Comparison of ENCODE assay signal across 25 cellular contexts in genomic region chr11:74014880-74015279, GRCh38. TPM values are rescaled to one million over a fixed set of nuclear protein-coding genes. Genes with fewer than 3 reads are reported as not detected.
DNase-seq lines count a peak whose midpoint lies in the region; ATAC-seq and TF ChIP-seq lines count a peak whose summit lies in the region.
"Had no signal": no experiment of that assay in that cellular context is flagged by ENCODE, and none has a peak within 500 bp of the region (broad histone marks: within the 10 kb centered on the region; RNA-seq: fewer than 3 reads in every experiment).

No MANE protein-coding gene starts in this region.

- peaks cover 0 to 85% (median 69%) of the 10 kb centered on the region in 4 donors for H3K4me1 Mint-ChIP-seq in CD4-positive, alpha-beta memory T cell
- H3K4me1 Mint-ChIP-seq in T-helper 17 cell (peaks cover 58% of the 10 kb centered on the region), MCF 10A (ENCODE audit: insufficient read depth, unreplicated experiment) (no peaks in the 10 kb centered on the region)
- H3K4me1 Mint-ChIP-seq in effector memory CD8-positive, alpha-beta T cell (ENCODE audit: low read depth in 2 of 2) = peaks cover 35 to 37% of the 10 kb centered on the region in 2 donors
- H3K4me1 Mint-ChIP-seq: nephron had no signal

- H3K27ac Mint-ChIP-seq in CD4-positive, alpha-beta memory T cell = peak overlapping the region; percentile 89 to 99 (median 95)
- H3K27ac Mint-ChIP-seq in T-helper 17 cell = peak overlapping the region; percentile 100
- peak overlapping the region; percentile 41 to 49 for H3K27ac Mint-ChIP-seq in effector memory CD8-positive, alpha-beta T cell
- no peak overlapping the region for H3K27ac Mint-ChIP-seq in MCF 10A (ENCODE audit: low read depth, unreplicated experiment)
- H3K27ac Mint-ChIP-seq: activated naive CD4-positive, alpha-beta T cell treated with anti-CD3 and anti-CD28 coated beads for 36 hours; mesothelial cell of epicardium; nephron had no signal

- intact Hi-C loops in CD4-positive, alpha-beta memory T cell (cut with micrococcal nuclease) = no loop called here
- intact Hi-C loops in MCF 10A (cut with micrococcal nuclease) = no loop called here

- peaks cover 6 to 13% of the 10 kb centered on the region in 2 donors for H3K36me3 Mint-ChIP-seq in CD4-positive, alpha-beta memory T cell
- no peaks in the 10 kb centered on the region for H3K36me3 Mint-ChIP-seq in T-helper 17 cell (ENCODE audit: low read depth)
- H3K36me3 Mint-ChIP-seq in effector memory CD8-positive, alpha-beta T cell (ENCODE audit: insufficient read depth) = peaks cover 4% of the 10 kb centered on the region
- H3K36me3 Mint-ChIP-seq in MCF 10A (ENCODE audit: insufficient read depth, unreplicated experiment) = peaks cover 11% of the 10 kb centered on the region

- POLR2A ChIA-PET in CD4-positive, alpha-beta memory T cell (lab: Charles Lee; ENCODE audit: partially characterized antibody) = interaction anchor here (0.9 to 35.3 kb wide), 4 partner anchors 11 to 34 kb away, joined by 3 to 2221 read pairs (median 22); partner anchors contain the start of gene UCP2
- POLR2A ChIA-PET in MCF 10A (lab: Yijun Ruan, JAX) = no interaction called here

- peak overlapping the region in 6 of 8 donors; percentile 31 to 80 (median 48) for H3K4me3 Mint-ChIP-seq in CD4-positive, alpha-beta memory T cell
- peak overlapping the region; percentile 50 for H3K4me3 Mint-ChIP-seq in T-helper 17 cell
- no peak overlapping the region for H3K4me3 Mint-ChIP-seq in effector memory CD8-positive, alpha-beta T cell
- no peak overlapping the region for H3K4me3 Mint-ChIP-seq in MCF 10A (ENCODE audit: unreplicated experiment)
- H3K4me3 Mint-ChIP-seq: activated naive CD4-positive, alpha-beta T cell treated with anti-CD3 and anti-CD28 coated beads for 36 hours; H9; mesothelial cell of epicardium; nephron; type B pancreatic cell had no signal

- no peak overlapping the region for H3K4me3 ChIP-seq in BLaER1 treated with 17β-estradiol and CSF1 and Interleukin-3, amounts not matched to agents 10 nM and 100 nM
- no peak overlapping the region for H3K4me3 ChIP-seq in CD4-positive, alpha-beta memory T cell (ENCODE audit: low read length in 2 of 2)
- H3K4me3 ChIP-seq: dorsolateral prefrontal cortex, heart right ventricle, pancreas, right lobe of liver had no signal

- peaks cover 61 to 98% (median 77%) of the 10 kb centered on the region in 10 experiments for H3K4me1 ChIP-seq in BLaER1 treated with 17β-estradiol and CSF1 and Interleukin-3, amounts not matched to agents 10 nM and 100 nM
- H3K4me1 ChIP-seq in CD4-positive, alpha-beta memory T cell (ENCODE audit: insufficient read depth, low read length) = peaks cover 93% of the 10 kb centered on the region

- peak overlapping the region; percentile 49 to 96 (median 74) for H3K4me2 ChIP-seq in BLaER1 treated with 17β-estradiol and CSF1 and Interleukin-3, amounts not matched to agents 10 nM and 100 nM

- no peak for DNase-seq in CD4-positive, alpha-beta memory T cell
- DNase-seq in T-helper 17 cell = no peak
- no peak for DNase-seq in effector memory CD8-positive, alpha-beta T cell
- DNase-seq in MCF 10A (ENCODE audit: unreplicated experiment) = no peak
- no peak for DNase-seq in epidermal melanocyte (ENCODE audit: insufficient read length, low spot score)
- DNase-seq in germinal center (ENCODE audit: low spot score) = no peak
- DNase-seq: activated CD4-positive, alpha-beta T cell treated with anti-CD3 and anti-CD28 coated beads, Interleukin-2, amount 50 U/mL, for 1 hour; activated naive CD4-positive, alpha-beta T cell treated with anti-CD3 and anti-CD28 coated beads for 36 hours; activated T-cell treated with anti-CD3 and anti-CD28 coated beads, Interleukin-2, amount 50 U/mL, for 1 hour; Calu3; dorsolateral prefrontal cortex; H9; IMR-90; NCI-H1694 treated with DMSO at 0.1 percent for 48 hours; NCI-H774; pancreas; right lobe of liver; stimulated activated CD4-positive, alpha-beta T cell treated with anti-CD3 and anti-CD28 coated beads, Interleukin-15, amount 100 ng/mL, for 24 hours had no signal

- BruUV-seq in MCF 10A (replicated peaks; lab: Mats Ljungman, UMichigan) = no TSS peak

- H3K27ac ChIP-seq in BLaER1 treated with 17β-estradiol and CSF1 and Interleukin-3, amounts not matched to agents 10 nM and 100 nM = peak overlapping the region in 10 of 11 experiments; percentile 22 to 67 (median 52); a peak in 17 of 22 replicates
- peak overlapping the region; percentile 43 for H3K27ac ChIP-seq in CD4-positive, alpha-beta memory T cell (ENCODE audit: low read depth, low read length)
- H3K27ac ChIP-seq: epithelial cell of prostate, heart right ventricle, pancreas, right lobe of liver had no signal

- no peaks in the 10 kb centered on the region for H3K27me3 Mint-ChIP-seq in CD4-positive, alpha-beta memory T cell
- H3K27me3 Mint-ChIP-seq in T-helper 17 cell (no peaks in the 10 kb centered on the region), MCF 10A (ENCODE audit: insufficient read depth, unreplicated experiment) (no peaks in the 10 kb centered on the region)
- no peaks in the 10 kb centered on the region for H3K27me3 Mint-ChIP-seq in effector memory CD8-positive, alpha-beta T cell
- H3K27me3 Mint-ChIP-seq: type B pancreatic cell had no signal

- ATAC-seq in T-helper 17 cell = no peak
- ATAC-seq in effector memory CD8-positive, alpha-beta T cell (replicated peaks) = no peak
- ATAC-seq in HG03039 (IDR thresholded peaks at IDR 0.05; ENCODE audit: unreplicated experiment) = no peak
- ATAC-seq: heart right ventricle, pancreas, right lobe of liver had no signal

- no peaks in the 10 kb centered on the region for H3K27me3 ChIP-seq in BLaER1 treated with 17β-estradiol and CSF1 and Interleukin-3, amounts not matched to agents 10 nM and 100 nM
- H3K27me3 ChIP-seq in CD4-positive, alpha-beta memory T cell (ENCODE audit: insufficient read depth, low read length) = no peaks in the 10 kb centered on the region
- H3K27me3 ChIP-seq: dorsolateral prefrontal cortex, heart right ventricle, pancreas, right lobe of liver had no signal

- peaks cover 8 to 73% (median 45%) of the 10 kb centered on the region in 11 experiments; a peak in 20 of 22 replicates for H3K36me3 ChIP-seq in BLaER1 treated with 17β-estradiol and CSF1 and Interleukin-3, amounts not matched to agents 10 nM and 100 nM
- H3K36me3 ChIP-seq in CD4-positive, alpha-beta memory T cell (ENCODE audit: insufficient read depth, low read length) = no peaks in the 10 kb centered on the region
- H3K36me3 ChIP-seq: pancreas, right lobe of liver had no signal

- CTCF ChIA-PET in CD4-positive, alpha-beta memory T cell (lab: Charles Lee; ENCODE audit: partially characterized antibody) = interaction anchor here (1.2 to 3.0 kb wide), 4 partner anchors 10 to 51 kb away, joined by 3 to 12 read pairs (median 6); no protein-coding TSS in a partner anchor
- CTCF ChIA-PET in MCF 10A (lab: Yijun Ruan, JAX) = interaction anchor here (1.3 kb wide), 1 partner anchor 51 kb away, joined by 7 read pairs; no protein-coding TSS in a partner anchor

- no peaks in the 10 kb centered on the region for H3K9me3 ChIP-seq in BLaER1 treated with 17β-estradiol and CSF1 and Interleukin-3, amounts not matched to agents 10 nM and 100 nM (replicated peaks in 1 of 11)
- H3K9me3 ChIP-seq in CD4-positive, alpha-beta memory T cell (ENCODE audit: control insufficient read depth in 1 of 2, low read length in 2 of 2) = no peaks in the 10 kb centered on the region
- peaks cover 3% of the 10 kb centered on the region for H3K9me3 ChIP-seq in T-helper 17 cell (ENCODE audit: control insufficient read depth, low read length, poor library complexity, severe bottlenecking)
- H3K9me3 ChIP-seq: heart right ventricle, pancreas, right lobe of liver had no signal

- H3K9ac ChIP-seq in BLaER1 treated with 17β-estradiol and CSF1 and Interleukin-3, amounts not matched to agents 10 nM and 100 nM = peak overlapping the region in 6 of 11 experiments; percentile 4 to 45 (median 18); a peak in 4 of 22 replicates

- peaks cover 0 to 2% (median 0%) of the 10 kb centered on the region in 8 donors for H3K9me3 Mint-ChIP-seq in CD4-positive, alpha-beta memory T cell
- H3K9me3 Mint-ChIP-seq in effector memory CD8-positive, alpha-beta T cell = no peaks in the 10 kb centered on the region
- H3K9me3 Mint-ChIP-seq in MCF 10A (ENCODE audit: unreplicated experiment) = no peaks in the 10 kb centered on the region
- H3K9me3 Mint-ChIP-seq: activated naive CD4-positive, alpha-beta T cell treated with anti-CD3 and anti-CD28 coated beads for 36 hours; H9; mesothelial cell of epicardium; nephron; type B pancreatic cell had no signal

- TF ChIP-seq CTCF in MCF 10A (IDR thresholded peaks at IDR 0.05; ENCODE audit: unreplicated experiment) = no peak

- H4K20me1 ChIP-seq in BLaER1 treated with 17β-estradiol and CSF1 and Interleukin-3, amounts not matched to agents 10 nM and 100 nM = no peaks in the 10 kb centered on the region

RNA-seq across cellular contexts. Expression of gene UCP3, which starts 6.0 kb away (rescaled TPM):
- 1 to 10 TPM; 4.8 to 6.3 TPM for total RNA-seq in CD4-positive, alpha-beta memory T cell
- polyA plus RNA-seq in CD4-positive, alpha-beta memory T cell = under 1 TPM; 0.54 to 0.66 TPM
- 1 to 10 TPM; 5.5 to 6.0 TPM for total RNA-seq in T-helper 17 cell
- total RNA-seq in MCF 10A (2022) = 1.5 and 2.5 TPM in 2 replicates

RNA-seq across cellular contexts. Expression of gene UCP2, which starts 32.2 kb away (rescaled TPM):
- total RNA-seq in CD4-positive, alpha-beta memory T cell = 100 to 1,000 TPM; 325 to 336 TPM
- polyA plus RNA-seq in CD4-positive, alpha-beta memory T cell = 1,000 to 10,000 TPM in 1 of 2 donors, 100 to 1,000 TPM in 1; 910 to 1,459 TPM
- total RNA-seq in T-helper 17 cell (100 to 1,000 TPM; 701 to 919 TPM), MCF 10A (2022) (not detected in 2 replicates)

Comparison
In these comparisons a context has a peak if more than half of its experiments do, and no peak if none do; other contexts are left out.
1. H3K4me3 Mint-ChIP-seq: peak in CD4-positive, alpha-beta memory T cell (6 of 8) and T-helper 17 cell (single experiment); none in effector memory CD8-positive, alpha-beta T cell (0 of 2) and MCF 10A (single experiment).
2. RNA of gene UCP2, which starts 32.2 kb away (total RNA-seq): 701 to 919 TPM in T-helper 17 cell and 325 to 336 TPM in CD4-positive, alpha-beta memory T cell; not detected in MCF 10A; every median in the first group is over 100 times any median in the second.